18 cellular contexts compared by ENCODE assay signal in genomic region chr2:38362223-38362622, GRCh38.
"Had no signal": no experiment of that assay in that cellular context is flagged by ENCODE, and none has a peak within 500 bp of the region (broad histone marks: within the 10 kb centered on the region; RNA-seq: fewer than 3 reads in every experiment).

No MANE protein-coding gene starts in this region.

- H3K27ac Mint-ChIP-seq: memory B cell, natural killer cell, neural progenitor cell had no signal

- H3K9me3 Mint-ChIP-seq: memory B cell, mesothelial cell of epicardium, natural killer cell had no signal

- H3K36me3 ChIP-seq: neural progenitor cell had no signal

- H3K4me2 ChIP-seq: neural progenitor cell had no signal

- H3K4me1 ChIP-seq: neural progenitor cell had no signal

- H3K36me3 Mint-ChIP-seq: natural killer cell had no signal

- H3K9ac ChIP-seq: neural progenitor cell, parathyroid adenoma had no signal

- H3K4me1 Mint-ChIP-seq: neural progenitor cell had no signal

- FAIRE-seq: frontal cortex had no signal

- H3K4me3 ChIP-seq: coronary artery, heart left ventricle, lower lobe of right lung, neural progenitor cell, psoas muscle, sigmoid colon, skin epidermis, tibial artery had no signal

- ATAC-seq: natural killer cell, psoas muscle had no signal

- H3K27ac ChIP-seq: coronary artery, heart left ventricle, lower lobe of right lung, neural progenitor cell, parathyroid adenoma, psoas muscle, skin epidermis, tibial artery had no signal

- H3K27me3 ChIP-seq: heart left ventricle, neural progenitor cell, sigmoid colon, tibial artery had no signal

- DNase-seq: central memory CD4-positive, alpha-beta T cell; effector CD4-positive, alpha-beta T cell; heart left ventricle; hippocampal formation; lower lobe of right lung; natural killer cell; nucleus accumbens; psoas muscle; sigmoid colon; stimulated activated naive CD4-positive, alpha-beta T cell treated with Interleukin-2 at 50 U/mL for 16 hours; tibial artery had no signal

- H3K27me3 Mint-ChIP-seq: memory B cell had no signal

- H3K9me3 ChIP-seq: heart left ventricle, lower lobe of right lung, psoas muscle, sigmoid colon, tibial artery had no signal

- H2AFZ ChIP-seq: neural progenitor cell, parathyroid adenoma had no signal

- H3K4me3 Mint-ChIP-seq: memory B cell, mesothelial cell of epicardium, natural killer cell, neural progenitor cell had no signal
